8 cellular contexts compared by ENCODE assay signal in genomic region chr4:71941001-71941400, GRCh38.
DNase-seq lines count a peak whose midpoint lies in the region; ATAC-seq and TF ChIP-seq lines count a peak whose summit lies in the region.

No MANE protein-coding gene starts in this region.

- H3K27ac ChIP-seq in KMS-11 = no peak overlapping the region

- H4K20me1 ChIP-seq in KMS-11 (ENCODE audit: insufficient read depth) = no peaks in the 10 kb centered on the region

- no peaks in the 10 kb centered on the region for H3K36me3 Mint-ChIP-seq in activated naive CD8-positive, alpha-beta T cell treated with anti-CD3 and anti-CD28 coated beads for 36 hours

- H3K9ac ChIP-seq in KMS-11 = no peak overlapping the region

- no peaks in the 10 kb centered on the region for H3K27me3 ChIP-seq in KMS-11 (ENCODE audit: insufficient read depth, low read depth)

- ATAC-seq in HG02938 (IDR thresholded peaks at IDR 0.05; ENCODE audit: unreplicated experiment) = no peak

- H2AFZ ChIP-seq in KMS-11 (ENCODE audit: low read depth) = no peak overlapping the region

- no peak overlapping the region for H3K27ac Mint-ChIP-seq in activated naive CD8-positive, alpha-beta T cell treated with anti-CD3 and anti-CD28 coated beads for 36 hours

- H3K79me2 ChIP-seq in KMS-11 (ENCODE audit: insufficient read depth, low read depth) = no peaks in the 10 kb centered on the region

- H3K4me3 ChIP-seq in KMS-11 (IDR thresholded peaks at IDR 0.05; ENCODE audit: insufficient read depth, low read depth, low read length) (no peak overlapping the region), cardiac fibroblast (replicated peaks in 1 of 2; ENCODE audit: low read depth in 2 of 2, low read length in 2 of 2) (no peak overlapping the region)

- H3K27me3 Mint-ChIP-seq in activated naive CD8-positive, alpha-beta T cell treated with anti-CD3 and anti-CD28 coated beads for 36 hours = no peaks in the 10 kb centered on the region

- peak; percentile 2 to 46 for DNase-seq in NCI-H524 (lab: John Stamatoyannopoulos, UW)
- no peak for DNase-seq in NCI-H524 treated with DMSO at 0.1 percent for 48 hours (lab: John Stamatoyannopoulos, UW)
- peak; percentile 14 to 43 for DNase-seq in cardiac fibroblast (ENCODE audit: low read depth in 2 of 2)
- DNase-seq in pons (ENCODE audit: low spot score) = peak; percentile 13
- DNase-seq in activated naive CD8-positive, alpha-beta T cell treated with anti-CD3 and anti-CD28 coated beads for 36 hours = no peak
- DNase-seq in NOMO-1 treated with dmso at 0.1 percent for 144 hours (lab: John Stamatoyannopoulos, UW; ENCODE audit: unreplicated experiment) = no peak

- TF ChIP-seq CTCF in KMS-11 (conservative IDR thresholded peaks at IDR 0.05; ENCODE audit: low read depth, low read length) = peak; percentile 65
- peak; percentile 44 for TF ChIP-seq CTCF in cardiac fibroblast (IDR thresholded peaks at IDR 0.05; ENCODE audit: low read depth, low read length)

- no peaks in the 10 kb centered on the region for H3K4me1 Mint-ChIP-seq in activated naive CD8-positive, alpha-beta T cell treated with anti-CD3 and anti-CD28 coated beads for 36 hours

- no peaks in the 10 kb centered on the region for H3K36me3 ChIP-seq in KMS-11 (ENCODE audit: insufficient read depth)

- H3K4me2 ChIP-seq in KMS-11 = no peak overlapping the region

- peaks cover 5% of the 10 kb centered on the region for H3K9me3 Mint-ChIP-seq in activated naive CD8-positive, alpha-beta T cell treated with anti-CD3 and anti-CD28 coated beads for 36 hours

- H3K4me3 Mint-ChIP-seq in activated naive CD8-positive, alpha-beta T cell treated with anti-CD3 and anti-CD28 coated beads for 36 hours = no peak overlapping the region

- no peaks in the 10 kb centered on the region for H3K4me1 ChIP-seq in KMS-11 (ENCODE audit: low read depth, poor library complexity, severe bottlenecking)

Comparison
In these comparisons a context has a peak if more than half of its experiments do, and no peak if none do; other contexts are left out.
1. DNase-seq: peak in NCI-H524 (2 of 2), cardiac fibroblast (2 of 2) and pons (single experiment); none in NCI-H524 treated with DMSO at 0.1 percent for 48 hours (single experiment), activated naive CD8-positive, alpha-beta T cell treated with anti-CD3 and anti-CD28 coated beads for 36 hours (single experiment) and NOMO-1 treated with dmso at 0.1 percent for 144 hours (single experiment).